ENCODE assay signal across 26 cellular contexts in the genomic region with DNA sequence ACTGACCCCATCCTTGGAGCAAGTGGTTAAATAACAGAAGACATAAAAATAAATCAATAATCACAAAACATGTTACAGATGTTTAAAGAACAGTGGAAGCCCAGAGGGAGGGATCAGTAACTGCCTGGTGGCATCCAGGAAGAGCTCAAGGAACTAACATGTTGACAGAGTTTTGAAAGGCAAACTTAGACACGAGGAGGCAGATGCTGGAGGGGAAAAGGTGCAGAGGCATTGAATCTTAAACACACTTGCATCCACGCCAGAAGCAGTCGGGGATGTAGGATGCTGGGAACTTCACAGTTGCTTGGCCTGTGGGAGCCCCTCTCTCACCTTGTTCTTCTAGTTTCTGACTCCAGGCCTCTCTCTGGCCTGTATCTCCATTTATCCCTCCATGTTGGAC.
DNase-seq lines count a peak whose midpoint lies in the region; ATAC-seq and TF ChIP-seq lines count a peak whose summit lies in the region.
"Had no signal": no experiment of that assay in that cellular context is flagged by ENCODE, and none has a peak within 500 bp of the region (broad histone marks: within the 10 kb centered on the region; RNA-seq: fewer than 3 reads in every experiment).

No MANE protein-coding gene starts in this region.

- H3K4me1 Mint-ChIP-seq in Calu3 (ENCODE audit: low read depth, unreplicated experiment) (peaks cover 49% of the 10 kb centered on the region), mesothelial cell of epicardium (peaks cover 9% of the 10 kb centered on the region), type B pancreatic cell (ENCODE audit: unreplicated experiment) (peaks cover 14% of the 10 kb centered on the region)
- H3K4me1 Mint-ChIP-seq: CD4-positive, alpha-beta memory T cell had no signal

- H3K27ac Mint-ChIP-seq in Calu3 (ENCODE audit: unreplicated experiment): peak overlapping the region; percentile 53
- peak overlapping the region; percentile 87 for H3K27ac Mint-ChIP-seq in mesothelial cell of epicardium
- H3K27ac Mint-ChIP-seq in type B pancreatic cell: peak overlapping the region; percentile 94
- H3K27ac Mint-ChIP-seq: CD4-positive, alpha-beta memory T cell had no signal

- no peaks in the 10 kb centered on the region for H3K27me3 Mint-ChIP-seq in Calu3 (ENCODE audit: unreplicated experiment)
- no peaks in the 10 kb centered on the region for H3K27me3 Mint-ChIP-seq in mesothelial cell of epicardium (ENCODE audit: low read depth)
- no peaks in the 10 kb centered on the region for H3K27me3 Mint-ChIP-seq in type B pancreatic cell

- DNase-seq in Calu3: no peak
- no peak for DNase-seq in ascending aorta (ENCODE audit: low spot score in 2 of 2)
- no peak for DNase-seq in mesothelial cell of epicardium (ENCODE audit: low spot score in 2 of 2, unreplicated experiment in 2 of 2)
- no peak for DNase-seq in type B pancreatic cell (ENCODE audit: extremely low spot score, unreplicated experiment)
- DNase-seq in activated effector memory CD4-positive, alpha-beta T cell treated with anti-CD3 and anti-CD28 coated beads, Interleukin-2, amount 50 U/mL, for 16 hours: no peak
- DNase-seq in activated naive CD4-positive, alpha-beta T cell treated with anti-CD3 and anti-CD28 coated beads, Interleukin-2, amount 50 U/mL, for 16 hours: no peak
- DNase-seq: AML-193; CD4-positive, alpha-beta memory T cell; COR-L47; GOT3; Kasumi-1; MG63; NCI-H1105 treated with DMSO at 0.1 percent for 48 hours; NCI-H146; NCI-H1930; NCI-H2107; NCI-H524; NCI-H748 treated with DMSO at 0.1 percent for 48 hours; PC-3; SJCRH30 had no signal

- peak overlapping the region; percentile 83 to 88 for H3K27ac ChIP-seq in ascending aorta
- H3K27ac ChIP-seq: BLaER1 treated with 17β-estradiol and CSF1 and Interleukin-3, amounts not matched to agents 10 nM and 100 nM; HL-60; SJCRH30 had no signal

- no TSS peak for BruUV-seq in Calu3 (replicated peaks; lab: Mats Ljungman, UMichigan)

- H3K4me3 ChIP-seq in ascending aorta: no peak overlapping the region
- H3K4me3 ChIP-seq: BLaER1 treated with 17β-estradiol and CSF1 and Interleukin-3, amounts not matched to agents 10 nM and 100 nM; HAP-1; MG63; SJCRH30 had no signal

- H3K4me1 ChIP-seq in ascending aorta: peaks cover 5 to 17% of the 10 kb centered on the region in 2 donors
- H3K4me1 ChIP-seq: HAP-1, SJCRH30 had no signal

- TF ChIP-seq CTCF in Calu3 (IDR thresholded peaks at IDR 0.05; ENCODE audit: unreplicated experiment): no peak
- no peak for TF ChIP-seq CTCF in ascending aorta (IDR thresholded peaks at IDR 0.05)
- no peak for TF ChIP-seq CTCF in mesothelial cell of epicardium (IDR thresholded peaks at IDR 0.05; ENCODE audit: unreplicated experiment)
- TF ChIP-seq CTCF in type B pancreatic cell (conservative IDR thresholded peaks at IDR 0.05): no peak

- H3K4me3 Mint-ChIP-seq in Calu3 (ENCODE audit: low read depth, unreplicated experiment): no peak overlapping the region
- H3K4me3 Mint-ChIP-seq in mesothelial cell of epicardium: no peak overlapping the region
- H3K4me3 Mint-ChIP-seq in type B pancreatic cell: peak overlapping the region; percentile 3
- H3K4me3 Mint-ChIP-seq: CD4-positive, alpha-beta memory T cell had no signal

- H3K9me3 Mint-ChIP-seq in Calu3 (ENCODE audit: low read depth, unreplicated experiment): no peaks in the 10 kb centered on the region
- H3K9me3 Mint-ChIP-seq in mesothelial cell of epicardium: no peaks in the 10 kb centered on the region
- H3K9me3 Mint-ChIP-seq in type B pancreatic cell: no peaks in the 10 kb centered on the region
- H3K9me3 Mint-ChIP-seq: CD4-positive, alpha-beta memory T cell had no signal

- intact Hi-C loops in Calu3 (cut with micrococcal nuclease; ENCODE audit: unreplicated experiment) (no loop called here), ascending aorta (cut with DNase I) (no loop called here)

- CTCF ChIA-PET in Calu3 (lab: Charles Lee): interaction anchor here (0.7 kb wide), 1 partner anchor 595 kb away, joined by 4 read pairs; no protein-coding TSS in a partner anchor

- H3K36me3 Mint-ChIP-seq in Calu3 (ENCODE audit: insufficient read depth, unreplicated experiment): no peaks in the 10 kb centered on the region
- no peaks in the 10 kb centered on the region for H3K36me3 Mint-ChIP-seq in mesothelial cell of epicardium
- no peaks in the 10 kb centered on the region for H3K36me3 Mint-ChIP-seq in type B pancreatic cell
- H3K36me3 Mint-ChIP-seq: CD4-positive, alpha-beta memory T cell had no signal

- ATAC-seq in GM21367 (IDR thresholded peaks at IDR 0.05; ENCODE audit: unreplicated experiment): no peak
- ATAC-seq: HepG2, PC-3, SK-N-SH treated with all-trans-retinoic acid at 6 μM for 48 hours had no signal

- H3K27me3 ChIP-seq in ascending aorta: no peaks in the 10 kb centered on the region
- H3K27me3 ChIP-seq: MG63 had no signal

- no peaks in the 10 kb centered on the region for H3K36me3 ChIP-seq in ascending aorta
- H3K36me3 ChIP-seq: BLaER1 treated with 17β-estradiol and CSF1 and Interleukin-3, amounts not matched to agents 10 nM and 100 nM; HAP-1; MG63; SJCRH30 had no signal

- H3K9me3 ChIP-seq in ascending aorta: no peaks in the 10 kb centered on the region
- H3K9me3 ChIP-seq: BLaER1 treated with 17β-estradiol and CSF1 and Interleukin-3, amounts not matched to agents 10 nM and 100 nM; HAP-1; MG63 had no signal
